In the genomic region with DNA sequence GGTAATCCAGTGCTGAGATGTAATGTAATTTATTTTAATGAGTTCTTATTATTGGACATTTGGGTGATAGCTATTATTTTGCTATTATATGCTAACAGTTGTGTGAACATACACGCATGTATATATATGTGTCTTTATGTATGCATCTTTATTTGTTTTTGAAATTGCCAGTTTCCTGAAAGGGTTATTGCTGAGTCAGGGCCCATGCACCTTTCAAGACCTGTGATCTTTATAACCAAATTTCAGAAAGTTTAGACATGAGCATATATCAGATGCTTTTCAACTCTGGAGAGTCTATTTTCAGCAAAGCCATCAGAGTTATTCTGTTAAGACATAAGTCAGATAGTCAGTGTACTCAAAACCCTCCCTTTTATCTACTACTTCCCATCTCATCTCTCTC, we compare ENCODE assay signal across 27 cellular contexts.
"Had no signal": no experiment of that assay in that cellular context is flagged by ENCODE, and none has a peak within 500 bp of the region (broad histone marks: within the 10 kb centered on the region; RNA-seq: fewer than 3 reads in every experiment).

No MANE protein-coding gene starts in this region.

- H3K9me3 ChIP-seq: colonic mucosa, gastrocnemius medialis, lower lobe of right lung had no signal

- H3K27me3 ChIP-seq: colonic mucosa, esophagus squamous epithelium, gastrocnemius medialis, heart right ventricle, left lung had no signal

- H3K27ac Mint-ChIP-seq: dendritic cell treated with granulocyte-macrophage colony-stimulating factor and Interleukin-4, amounts not matched to agents 40 ng/mL and 50 ng/mL, for 4 days; effector memory CD8-positive, alpha-beta T cell; endodermal cell; memory B cell; naive thymus-derived CD4-positive, alpha-beta T cell had no signal

- H3K4me1 Mint-ChIP-seq: endodermal cell; memory B cell; naive thymus-derived CD4-positive, alpha-beta T cell had no signal

- DNase-seq: colonic mucosa; cortex of kidney; effector CD8-positive, alpha-beta T cell; effector memory CD8-positive, alpha-beta T cell; endodermal cell; erythroblast; esophagus squamous epithelium; foreskin fibroblast; foreskin melanocyte; gastrocnemius medialis; glutamatergic neuron; head of caudate nucleus; heart right ventricle; hippocampal formation; left cardiac atrium; left lung; left ventricle myocardium superior; lower lobe of right lung; mesendoderm; midbrain; naive thymus-derived CD4-positive, alpha-beta T cell had no signal

- FAIRE-seq: islet of Langerhans, keratinocyte had no signal

- H3K4me3 Mint-ChIP-seq: dendritic cell treated with granulocyte-macrophage colony-stimulating factor and Interleukin-4, amounts not matched to agents 40 ng/mL and 50 ng/mL, for 4 days; effector memory CD8-positive, alpha-beta T cell; endodermal cell; memory B cell; naive thymus-derived CD4-positive, alpha-beta T cell had no signal

- H3K27me3 Mint-ChIP-seq: dendritic cell treated with granulocyte-macrophage colony-stimulating factor and Interleukin-4, amounts not matched to agents 40 ng/mL and 50 ng/mL, for 4 days; effector memory CD8-positive, alpha-beta T cell; memory B cell had no signal

- H3K36me3 Mint-ChIP-seq: naive thymus-derived CD4-positive, alpha-beta T cell had no signal

- ATAC-seq: effector memory CD8-positive, alpha-beta T cell; esophagus mucosa; gastrocnemius medialis; heart right ventricle; left cardiac atrium; left lung; left ventricle myocardium superior; lower lobe of right lung; naive thymus-derived CD4-positive, alpha-beta T cell had no signal

- H3K4me3 ChIP-seq: colonic mucosa, esophagus squamous epithelium, gastrocnemius medialis, heart right ventricle, left lung, lower lobe of right lung had no signal

- H3K4me1 ChIP-seq: colonic mucosa, esophagus squamous epithelium, gastrocnemius medialis, heart right ventricle, left lung, lower lobe of right lung had no signal

- H3K36me3 ChIP-seq: colonic mucosa, esophagus squamous epithelium, gastrocnemius medialis, heart right ventricle, left lung, lower lobe of right lung had no signal

- H3K27ac ChIP-seq: colonic mucosa, epithelial cell of prostate, esophagus squamous epithelium, gastrocnemius medialis, heart right ventricle, left lung, lower lobe of right lung had no signal
